Comparison of ENCODE assay signal across 11 cellular contexts in genomic region chr12:92404259-92404894, GRCh38.
DNase-seq lines count a peak whose midpoint lies in the region; ATAC-seq and TF ChIP-seq lines count a peak whose summit lies in the region.
"Had no signal": no experiment of that assay in that cellular context is flagged by ENCODE, and none has a peak within 500 bp of the region (broad histone marks: within the 10 kb centered on the region; RNA-seq: fewer than 3 reads in every experiment).

No MANE protein-coding gene starts in this region.

- peaks cover 13% of the 10 kb centered on the region for H3K36me3 Mint-ChIP-seq in activated naive CD8-positive, alpha-beta T cell treated with anti-CD3 and anti-CD28 coated beads, Interleukin-2, amount 50 U/mL, for 24 hours (ENCODE audit: low read depth)

- intact Hi-C loops in Right ventricle myocardium inferior (cut with DNase I) = loop anchor here (5.0 kb wide), 1 partner anchor 257 kb away; the partner anchor contains the start of gene BTG1

- H3K4me3 ChIP-seq in right atrium auricular region = no peak overlapping the region

- peaks cover 88% of the 10 kb centered on the region for H3K4me1 Mint-ChIP-seq in activated naive CD8-positive, alpha-beta T cell treated with anti-CD3 and anti-CD28 coated beads, Interleukin-2, amount 50 U/mL, for 24 hours
- peaks cover 89% of the 10 kb centered on the region for H3K4me1 Mint-ChIP-seq in stimulated activated naive CD8-positive, alpha-beta T cell treated with anti-CD3 and anti-CD28 coated beads, Interleukin-15, amount 100 ng/mL, for 72 hours

- H3K36me3 ChIP-seq in right atrium auricular region = no peaks in the 10 kb centered on the region

- in situ Hi-C loops in KBM-7 (cut with MboI; ENCODE audit: low pct_unique_long_range_greater_than_20kb, low sequenced_read_pairs) = no loop called here

- H3K4me1 ChIP-seq in right atrium auricular region = peaks cover 0 to 21% of the 10 kb centered on the region in 2 donors

- H3K9me3 Mint-ChIP-seq in activated naive CD8-positive, alpha-beta T cell treated with anti-CD3 and anti-CD28 coated beads, Interleukin-2, amount 50 U/mL, for 24 hours = no peaks in the 10 kb centered on the region
- H3K9me3 Mint-ChIP-seq in stimulated activated naive CD8-positive, alpha-beta T cell treated with anti-CD3 and anti-CD28 coated beads, Interleukin-15, amount 100 ng/mL, for 72 hours = peaks cover 0 to 5% of the 10 kb centered on the region in 2 donors

- H3K9me3 ChIP-seq in right atrium auricular region = peaks cover 0 to 15% of the 10 kb centered on the region in 2 donors

- peak overlapping the region; percentile 92 for H3K27ac Mint-ChIP-seq in activated naive CD8-positive, alpha-beta T cell treated with anti-CD3 and anti-CD28 coated beads, Interleukin-2, amount 50 U/mL, for 24 hours
- H3K27ac Mint-ChIP-seq in stimulated activated naive CD8-positive, alpha-beta T cell treated with anti-CD3 and anti-CD28 coated beads, Interleukin-15, amount 100 ng/mL, for 72 hours = peak overlapping the region; percentile 93 to 99

- no peaks in the 10 kb centered on the region for H3K27me3 ChIP-seq in right atrium auricular region

- no peaks in the 10 kb centered on the region for H3K27me3 Mint-ChIP-seq in activated naive CD8-positive, alpha-beta T cell treated with anti-CD3 and anti-CD28 coated beads, Interleukin-2, amount 50 U/mL, for 24 hours
- H3K27me3 Mint-ChIP-seq in stimulated activated naive CD8-positive, alpha-beta T cell treated with anti-CD3 and anti-CD28 coated beads, Interleukin-15, amount 100 ng/mL, for 72 hours = no peaks in the 10 kb centered on the region

- no peak for ATAC-seq in Right ventricle myocardium inferior
- peak; percentile 20 for ATAC-seq in activated naive CD8-positive, alpha-beta T cell treated with anti-CD3 and anti-CD28 coated beads, Interleukin-2, amount 50 U/mL, for 24 hours
- ATAC-seq in stimulated activated naive CD8-positive, alpha-beta T cell treated with anti-CD3 and anti-CD28 coated beads, Interleukin-15, amount 100 ng/mL, for 72 hours = peak; percentile 10
- ATAC-seq in HG03442 (IDR thresholded peaks at IDR 0.05; ENCODE audit: unreplicated experiment) = no peak

- DNase-seq in right atrium auricular region (ENCODE audit: low spot score) (no peak), Right ventricle myocardium inferior (ENCODE audit: missing footprints) (no peak), KBM-7 (peak; percentile 6), nucleus accumbens (lab: John Stamatoyannopoulos, UW) (no peak), LoVo (ENCODE audit: low spot score) (no peak)
- DNase-seq in activated naive CD8-positive, alpha-beta T cell treated with anti-CD3 and anti-CD28 coated beads, Interleukin-2, amount 50 U/mL, for 24 hours = no peak
- no peak for DNase-seq in stimulated activated naive CD8-positive, alpha-beta T cell treated with anti-CD3 and anti-CD28 coated beads, Interleukin-15, amount 100 ng/mL, for 72 hours
- DNase-seq: NCI-H1417, NCI-H69, SHP77 treated with DMSO at 0.1 percent for 48 hours had no signal

- H3K27ac ChIP-seq in right atrium auricular region = peak overlapping the region; percentile 2 to 76

- no peak for TF ChIP-seq CTCF in right atrium auricular region (IDR thresholded peaks at IDR 0.05)

- H3K4me3 Mint-ChIP-seq in activated naive CD8-positive, alpha-beta T cell treated with anti-CD3 and anti-CD28 coated beads, Interleukin-2, amount 50 U/mL, for 24 hours = peak overlapping the region; percentile 86
- peak overlapping the region; percentile 86 to 94 for H3K4me3 Mint-ChIP-seq in stimulated activated naive CD8-positive, alpha-beta T cell treated with anti-CD3 and anti-CD28 coated beads, Interleukin-15, amount 100 ng/mL, for 72 hours

Comparison
In these comparisons a context has a peak if more than half of its experiments do, and no peak if none do; other contexts are left out.
1. ATAC-seq: peak in activated naive CD8-positive, alpha-beta T cell treated with anti-CD3 and anti-CD28 coated beads, Interleukin-2, amount 50 U/mL, for 24 hours (single experiment) and stimulated activated naive CD8-positive, alpha-beta T cell treated with anti-CD3 and anti-CD28 coated beads, Interleukin-15, amount 100 ng/mL, for 72 hours (single experiment); none in Right ventricle myocardium inferior (single experiment) and HG03442 (single experiment).